17 cellular contexts compared by ENCODE assay signal in genomic region chr18:13380671-13381070, GRCh38.
DNase-seq lines count a peak whose midpoint lies in the region; ATAC-seq and TF ChIP-seq lines count a peak whose summit lies in the region.
"Had no signal": no experiment of that assay in that cellular context is flagged by ENCODE, and none has a peak within 500 bp of the region (broad histone marks: within the 10 kb centered on the region; RNA-seq: fewer than 3 reads in every experiment).

No MANE protein-coding gene starts in this region.

- peak overlapping the region; percentile 76 for H3K27ac ChIP-seq in cardiac muscle cell
- H3K27ac ChIP-seq: neutrophil had no signal

- TF ChIP-seq CTCF in cardiac muscle cell (IDR thresholded peaks at IDR 0.05; ENCODE audit: low read depth, low read length): no peak

- H3K9me3 ChIP-seq in cardiac muscle cell (ENCODE audit: low read depth): no peaks in the 10 kb centered on the region
- H3K9me3 ChIP-seq: neutrophil had no signal

- H3K27ac Mint-ChIP-seq in activated T-helper 17 cell treated with anti-CD3 and anti-CD28 coated beads, Interleukin-2, amount 50 U/mL, for 72 hours: peak overlapping the region; percentile 100
- H3K27ac Mint-ChIP-seq in stimulated activated memory B cell treated with anti-CD40 and anti-IgM and Interleukin-4, amounts not matched to agents 10 μg/mL and 1 μg/mL and 100 μg/mL, for 72 hours: peak overlapping the region; percentile 90
- H3K27ac Mint-ChIP-seq: endodermal cell had no signal

- H3K4me3 ChIP-seq in cardiac muscle cell: no peak overlapping the region

- H3K27me3 ChIP-seq in cardiac muscle cell: no peaks in the 10 kb centered on the region
- H3K27me3 ChIP-seq: neutrophil had no signal

- H3K36me3 Mint-ChIP-seq in activated T-helper 17 cell treated with anti-CD3 and anti-CD28 coated beads, Interleukin-2, amount 50 U/mL, for 72 hours (ENCODE audit: low read depth): peaks cover 30% of the 10 kb centered on the region
- H3K36me3 Mint-ChIP-seq in stimulated activated memory B cell treated with anti-CD40 and anti-IgM and Interleukin-4, amounts not matched to agents 10 μg/mL and 1 μg/mL and 100 μg/mL, for 72 hours: no peaks in the 10 kb centered on the region

- H3K4me1 Mint-ChIP-seq in activated T-helper 17 cell treated with anti-CD3 and anti-CD28 coated beads, Interleukin-2, amount 50 U/mL, for 72 hours: peaks cover 72% of the 10 kb centered on the region
- H3K4me1 Mint-ChIP-seq in stimulated activated memory B cell treated with anti-CD40 and anti-IgM and Interleukin-4, amounts not matched to agents 10 μg/mL and 1 μg/mL and 100 μg/mL, for 72 hours: peaks cover 46% of the 10 kb centered on the region
- H3K4me1 Mint-ChIP-seq: endodermal cell had no signal

- intact Hi-C loops in Right ventricle myocardium inferior (cut with DNase I): loop anchor here (5.0 kb wide), 1 partner anchor 37 kb away; no protein-coding TSS in a partner anchor

- DNase-seq in cardiac muscle cell (ENCODE audit: low read depth in 1 of 2, low spot score in 1 of 2) (no peak), Right ventricle myocardium inferior (ENCODE audit: missing footprints) (no peak), iris pigment epithelial cell (ENCODE audit: low read depth) (peak; percentile 24), NCI-H1930 (lab: John Stamatoyannopoulos, UW) (no peak), midbrain (lab: John Stamatoyannopoulos, UW) (no peak)
- DNase-seq: activated CD4-positive, CD25-positive, alpha-beta regulatory T cell; activated T-cell treated with anti-CD3 and anti-CD28 coated beads, Interleukin-2, amount 50 U/mL, for 4 hours; DMS79; foreskin melanocyte; Kasumi-1; NCI-H146; NCI-H526 had no signal

- H3K4me1 ChIP-seq in cardiac muscle cell (ENCODE audit: low read depth): peaks cover 39% of the 10 kb centered on the region

- no peaks in the 10 kb centered on the region for H3K36me3 ChIP-seq in cardiac muscle cell
- H3K36me3 ChIP-seq: neutrophil had no signal

- peak overlapping the region; percentile 95 for H3K4me3 Mint-ChIP-seq in activated T-helper 17 cell treated with anti-CD3 and anti-CD28 coated beads, Interleukin-2, amount 50 U/mL, for 72 hours
- H3K4me3 Mint-ChIP-seq in stimulated activated memory B cell treated with anti-CD40 and anti-IgM and Interleukin-4, amounts not matched to agents 10 μg/mL and 1 μg/mL and 100 μg/mL, for 72 hours: no peak overlapping the region
- H3K4me3 Mint-ChIP-seq: activated T-cell treated with anti-CD3 and anti-CD28 coated beads, Interleukin-2, amount 50 U/mL, for 4 hours; endodermal cell had no signal

- no peaks in the 10 kb centered on the region for H3K9me3 Mint-ChIP-seq in activated T-helper 17 cell treated with anti-CD3 and anti-CD28 coated beads, Interleukin-2, amount 50 U/mL, for 72 hours
- no peaks in the 10 kb centered on the region for H3K9me3 Mint-ChIP-seq in stimulated activated memory B cell treated with anti-CD40 and anti-IgM and Interleukin-4, amounts not matched to agents 10 μg/mL and 1 μg/mL and 100 μg/mL, for 72 hours
- H3K9me3 Mint-ChIP-seq: activated T-cell treated with anti-CD3 and anti-CD28 coated beads, Interleukin-2, amount 50 U/mL, for 4 hours; endodermal cell had no signal

- H3K27me3 Mint-ChIP-seq in activated T-helper 17 cell treated with anti-CD3 and anti-CD28 coated beads, Interleukin-2, amount 50 U/mL, for 72 hours: no peaks in the 10 kb centered on the region
- H3K27me3 Mint-ChIP-seq in stimulated activated memory B cell treated with anti-CD40 and anti-IgM and Interleukin-4, amounts not matched to agents 10 μg/mL and 1 μg/mL and 100 μg/mL, for 72 hours: no peaks in the 10 kb centered on the region

- ATAC-seq in Right ventricle myocardium inferior: no peak
- no peak for ATAC-seq in activated T-helper 17 cell treated with anti-CD3 and anti-CD28 coated beads, Interleukin-2, amount 50 U/mL, for 72 hours (replicated peaks)
- no peak for ATAC-seq in stimulated activated memory B cell treated with anti-CD40 and anti-IgM and Interleukin-4, amounts not matched to agents 10 μg/mL and 1 μg/mL and 100 μg/mL, for 72 hours
- ATAC-seq in HG03135 (IDR thresholded peaks at IDR 0.05; ENCODE audit: unreplicated experiment): no peak
- ATAC-seq: activated T-cell treated with anti-CD3 and anti-CD28 coated beads, Interleukin-2, amount 50 U/mL, for 4 hours had no signal
